In the genomic region with DNA sequence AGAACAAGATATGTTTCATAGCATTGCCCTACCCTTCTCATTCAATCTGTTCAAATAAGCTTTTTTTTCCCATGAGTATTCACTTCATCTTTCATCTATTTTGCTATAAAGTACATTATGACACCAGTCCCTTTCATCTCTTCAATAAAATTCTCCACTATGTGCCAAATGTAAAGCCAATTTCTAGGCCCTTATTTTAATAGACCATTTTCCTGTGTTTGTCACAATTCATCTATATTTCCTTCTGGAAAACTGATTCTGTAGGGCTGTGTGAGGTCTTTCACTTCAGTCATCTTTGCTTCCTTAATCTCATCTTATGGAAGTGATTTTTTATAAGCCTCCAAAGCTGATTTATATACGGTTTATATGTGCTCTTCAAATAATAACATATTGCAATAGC, we compare ENCODE assay signal across 25 cellular contexts.
"Had no signal": no experiment of that assay in that cellular context is flagged by ENCODE, and none has a peak within 500 bp of the region (broad histone marks: within the 10 kb centered on the region; RNA-seq: fewer than 3 reads in every experiment).

No MANE protein-coding gene starts in this region.

- FAIRE-seq: urothelium cell line had no signal

- H3K9me3 ChIP-seq: suprapubic skin, testis, thoracic aorta, thyroid gland, tibial artery, tibial nerve, transverse colon, upper lobe of left lung, upper lobe of right lung, uterus, vagina had no signal

- H3K27me3 ChIP-seq: stomach, suprapubic skin, testis, thyroid gland, tibial artery, tibial nerve, transverse colon, upper lobe of left lung, upper lobe of right lung, uterus, vagina had no signal

- H3K36me3 ChIP-seq: stomach, suprapubic skin, thoracic aorta, thyroid gland, tibial artery, tibial nerve, transverse colon, upper lobe of left lung, upper lobe of right lung, uterus, vagina had no signal

- H3K27ac ChIP-seq: stomach, suprapubic skin, testis, thoracic aorta, thyroid gland, tibial artery, tibial nerve, transverse colon, upper lobe of left lung, upper lobe of right lung, uterus, vagina had no signal

- DNase-seq: stimulated activated CD4-positive, alpha-beta T cell treated with anti-CD3 and anti-CD28 coated beads, Interleukin-2, amount 100 ng/mL, for 48 hours; stimulated activated CD4-positive, alpha-beta T cell treated with anti-CD3 and anti-CD28 coated beads, Interleukin-4, amount 100 ng/mL, for 1 hour; stimulated activated CD4-positive, alpha-beta T cell treated with anti-CD3 and anti-CD28 coated beads, Interleukin-4, amount 100 ng/mL, for 24 hours; stimulated activated CD4-positive, alpha-beta T cell treated with anti-CD3 and anti-CD28 coated beads, Interleukin-4, amount 100 ng/mL, for 4 hours; stimulated activated CD8-positive, alpha-beta memory T cell treated with anti-CD3 and anti-CD28 coated beads, Interleukin-4, amount 100 ng/mL, for 48 hours; stimulated activated naive B cell treated with anti-CD40 and anti-IgM and Interleukin-4, amounts not matched to agents 10 μg/mL and 1 μg/mL and 100 μg/mL, for 72 hours; stimulated activated naive CD4-positive, alpha-beta T cell; stimulated activated naive CD4-positive, alpha-beta T cell treated with Interleukin-2 at 50 U/mL for 16 hours; stimulated activated naive CD8-positive, alpha-beta T cell treated with anti-CD3 and anti-CD28 coated beads, Interleukin-15, amount 100 ng/mL, for 72 hours; stimulated activated naive CD8-positive, alpha-beta T cell treated with anti-CD3 and anti-CD28 coated beads, Interleukin-15, Interleukin-2, amounts not matched to agents 100 U/mL and 50 U/mL, for 24 hours; stomach; substantia nigra; testis; thyroid gland; tibial artery; transverse colon; trophoblast cell; upper lobe of left lung; upper lobe of right lung; uterus had no signal

- H3K4me3 ChIP-seq: stomach, suprapubic skin, testis, thoracic aorta, thyroid gland, tibial artery, tibial nerve, transverse colon, upper lobe of left lung, upper lobe of right lung, uterus, vagina had no signal
